8 cellular contexts compared by ENCODE assay signal in the genomic region with DNA sequence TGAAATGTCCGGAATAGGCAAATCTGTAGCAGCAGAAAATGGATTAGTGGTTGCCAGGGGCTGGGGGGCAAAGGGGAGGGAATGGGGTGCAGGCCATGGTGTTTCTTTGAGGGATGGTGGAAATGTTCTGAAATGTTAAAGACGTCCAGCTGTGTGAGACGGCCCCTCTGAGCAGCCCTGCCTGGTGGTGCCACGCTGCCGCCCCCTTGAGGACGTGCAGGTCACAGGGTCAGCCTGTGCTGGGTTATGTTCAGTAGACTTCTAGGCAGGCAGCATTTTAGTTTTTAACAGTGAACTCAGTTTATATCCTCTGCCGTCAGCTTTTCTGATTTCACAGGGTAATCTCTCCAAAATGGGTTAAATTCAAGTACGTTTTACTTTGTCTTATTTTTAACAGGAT. TPM values are rescaled to one million over a fixed set of nuclear protein-coding genes. Genes with fewer than 3 reads are reported as not detected.
DNase-seq lines count a peak whose midpoint lies in the region; ATAC-seq and TF ChIP-seq lines count a peak whose summit lies in the region.

No MANE protein-coding gene starts in this region.

- peaks cover 53% of the 10 kb centered on the region for H3K36me3 ChIP-seq in BLaER1
- peaks cover 88% of the 10 kb centered on the region for H3K36me3 ChIP-seq in lower lobe of right lung

- H3K27ac ChIP-seq in BLaER1 (0 out of 2 replicates have a peak overlapping the region, but pooled peaks have one; percentile 5), HL-60 (replicated peaks) (no peak overlapping the region), lower lobe of right lung (no peak overlapping the region)

- TF ChIP-seq CTCF in HL-60 (IDR thresholded peaks at IDR 0.05; ENCODE audit: insufficient read depth, low read length) (peak; percentile 29), lower lobe of right lung (IDR thresholded peaks at IDR 0.05) (peak; percentile 18)

- H3K9ac ChIP-seq in BLaER1: no peak overlapping the region

- DNase-seq in HL-60 (ENCODE audit: low read depth in 1 of 2, low spot score in 1 of 2) (peak in 1 of 2 experiments; percentile 33), lower lobe of right lung (no peak), NCI-H524 (lab: John Stamatoyannopoulos, UW) (no peak), foreskin melanocyte (no peak)
- DNase-seq in activated CD8-positive, alpha-beta memory T cell treated with anti-CD3 and anti-CD28 coated beads for 24 hours: peak; percentile 70

- intact Hi-C loops in lower lobe of right lung (cut with DNase I): no loop called here

- no peaks in the 10 kb centered on the region for H3K27me3 ChIP-seq in BLaER1
- H3K27me3 ChIP-seq in HL-60 (ENCODE audit: insufficient read depth, poor library complexity, severe bottlenecking): no peaks in the 10 kb centered on the region
- H3K27me3 ChIP-seq in lower lobe of right lung (ENCODE audit: low read depth): no peaks in the 10 kb centered on the region

- H3K4me3 ChIP-seq in BLaER1: no peak overlapping the region
- no peak overlapping the region for H3K4me3 ChIP-seq in HL-60 (replicated peaks; ENCODE audit: insufficient read depth, low read length)
- H3K4me3 ChIP-seq in lower lobe of right lung: no peak overlapping the region

- peaks cover 16% of the 10 kb centered on the region for H4K20me1 ChIP-seq in BLaER1

- ATAC-seq in lower lobe of right lung (peak in 1 of 2 donors; percentile 27), HG02678 (IDR thresholded peaks at IDR 0.05; ENCODE audit: unreplicated experiment) (no peak), HG03196 (IDR thresholded peaks at IDR 0.05; ENCODE audit: unreplicated experiment) (no peak)

- no peaks in the 10 kb centered on the region for H3K9me3 ChIP-seq in BLaER1
- H3K9me3 ChIP-seq in lower lobe of right lung: no peaks in the 10 kb centered on the region

- H3K4me1 ChIP-seq in BLaER1 (peaks cover 52% of the 10 kb centered on the region), lower lobe of right lung (peaks cover 31% of the 10 kb centered on the region)

- peak overlapping the region; percentile 88 for H3K4me2 ChIP-seq in BLaER1

RNA-seq across cellular contexts. Expression of a gene that starts 9.4 kb away (rescaled TPM):
- total RNA-seq in lower lobe of right lung: 53.7 TPM

RNA-seq across cellular contexts. Expression of a gene that starts 58.8 kb away (rescaled TPM):
- 4.4 TPM for total RNA-seq in lower lobe of right lung
